ENCODE assay signal across 12 cellular contexts in genomic region chr6:37556884-37557644, GRCh38. TPM values are rescaled to one million over a fixed set of nuclear protein-coding genes. Genes with fewer than 3 reads are reported as not detected.
DNase-seq lines count a peak whose midpoint lies in the region; ATAC-seq and TF ChIP-seq lines count a peak whose summit lies in the region.
"Had no signal": no experiment of that assay in that cellular context is flagged by ENCODE, and none has a peak within 500 bp of the region (broad histone marks: within the 10 kb centered on the region; RNA-seq: fewer than 3 reads in every experiment).

No MANE protein-coding gene starts in this region.

- peaks cover 0 to 3% (median 0%) of the 10 kb centered on the region in 11 experiments; a peak in 1 of 22 replicates for H4K20me1 ChIP-seq in BLaER1 treated with 17β-estradiol and CSF1 and Interleukin-3, amounts not matched to agents 10 nM and 100 nM
- H4K20me1 ChIP-seq in IMR-90 (ENCODE audit: insufficient read depth, low read length): no peaks in the 10 kb centered on the region; the same call in 1 of the 2 replicates

- no peak for TF ChIP-seq POLR2A in IMR-90 (IDR thresholded peaks at IDR 0.05; ENCODE audit: low read depth, low read length)

- H2AK5ac ChIP-seq in IMR-90 (ENCODE audit: low read depth, low read length): peak overlapping the region; percentile 23; the same call in 1 of the 2 replicates

- no peaks in the 10 kb centered on the region for H3K79me1 ChIP-seq in IMR-90 (ENCODE audit: low read depth in 1 of 2, low read length in 2 of 2)

- H3K4me1 Mint-ChIP-seq in glutamatergic neuron (ENCODE audit: low read depth, unreplicated experiment): peaks cover 60% of the 10 kb centered on the region
- peaks cover 45% of the 10 kb centered on the region for H3K4me1 Mint-ChIP-seq in CD4-positive, alpha-beta T cell (ENCODE audit: low read depth)

- H3K36me3 Mint-ChIP-seq in glutamatergic neuron (ENCODE audit: unreplicated experiment): no peaks in the 10 kb centered on the region
- H3K36me3 Mint-ChIP-seq in CD4-positive, alpha-beta T cell (ENCODE audit: low read depth): no peaks in the 10 kb centered on the region
- H3K36me3 Mint-ChIP-seq: activated CD4-positive, alpha-beta memory T cell treated with anti-CD3 and anti-CD28 coated beads for 36 hours had no signal

- no peak overlapping the region for H3K23ac ChIP-seq in IMR-90 (ENCODE audit: low read depth, low read length)

- peaks cover 0 to 44% (median 0%) of the 10 kb centered on the region in 11 experiments; a peak in 4 of 22 replicates for H3K27me3 ChIP-seq in BLaER1 treated with 17β-estradiol and CSF1 and Interleukin-3, amounts not matched to agents 10 nM and 100 nM
- H3K27me3 ChIP-seq in IMR-90 (ENCODE audit: control insufficient read depth, insufficient read depth, low read length): peaks cover 15% of the 10 kb centered on the region
- no peaks in the 10 kb centered on the region for H3K27me3 ChIP-seq in CD4-positive, alpha-beta T cell (ENCODE audit: control insufficient read depth, insufficient read depth, low read length)

- H4K91ac ChIP-seq in IMR-90 (ENCODE audit: insufficient read depth, low read depth, low read length): peak overlapping the region; percentile 3; the same call in 1 of the 2 replicates

- H3K36me3 ChIP-seq in BLaER1 treated with 17β-estradiol and CSF1 and Interleukin-3, amounts not matched to agents 10 nM and 100 nM: no peaks in the 10 kb centered on the region
- H3K36me3 ChIP-seq in IMR-90 (ENCODE audit: control insufficient read depth, insufficient read depth, low read length): no peaks in the 10 kb centered on the region

- peaks cover 52 to 100% (median 100%) of the 10 kb centered on the region in 10 experiments for H3K4me1 ChIP-seq in BLaER1 treated with 17β-estradiol and CSF1 and Interleukin-3, amounts not matched to agents 10 nM and 100 nM
- H3K4me1 ChIP-seq in IMR-90 (ENCODE audit: control insufficient read depth, insufficient read depth, low read length): peaks cover 15% of the 10 kb centered on the region

- no peak overlapping the region for H2BK20ac ChIP-seq in IMR-90 (ENCODE audit: low read depth, low read length)

- in situ Hi-C loops in IMR-90 (cut with MboI; ENCODE audit: low sequenced_read_pairs): no loop called here

- no peak overlapping the region for H2BK5ac ChIP-seq in IMR-90 (ENCODE audit: low read depth, low read length, poor library complexity, severe bottlenecking)

- H2AK9ac ChIP-seq in IMR-90 (replicated peaks; ENCODE audit: low read depth, low read length, poor library complexity): no peak overlapping the region

- ATAC-seq in GM19452 (IDR thresholded peaks at IDR 0.05; ENCODE audit: unreplicated experiment) (peak; percentile 27), IMR-90 (ENCODE audit: low read depth) (no peak)
- ATAC-seq in CD4-positive, alpha-beta T cell (ENCODE audit: poor library complexity): no peak

- H3K4me3 Mint-ChIP-seq in glutamatergic neuron (ENCODE audit: unreplicated experiment): peak overlapping the region; percentile 26
- H3K4me3 Mint-ChIP-seq in CD4-positive, alpha-beta T cell: no peak overlapping the region
- H3K4me3 Mint-ChIP-seq: activated CD4-positive, alpha-beta memory T cell treated with anti-CD3 and anti-CD28 coated beads for 36 hours; immature natural killer cell had no signal

- no peak overlapping the region for H3K4ac ChIP-seq in IMR-90 (ENCODE audit: low read depth, low read length)

- DNase-seq in IMR-90 (no peak), glutamatergic neuron (no peak), NCI-H1092 (lab: John Stamatoyannopoulos, UW) (no peak), NCI-H69 (lab: John Stamatoyannopoulos, UW) (no peak)
- DNase-seq in CD4-positive, alpha-beta T cell: no peak
- DNase-seq in activated T-cell treated with anti-CD3 and anti-CD28 coated beads, Interleukin-2, amount 50 U/mL, for 48 hours: no peak
- DNase-seq: activated CD4-positive, alpha-beta memory T cell treated with anti-CD3 and anti-CD28 coated beads for 36 hours; effector CD4-positive, alpha-beta T cell; immature natural killer cell; NCI-H226 had no signal

- TF ChIP-seq CTCF in IMR-90 (conservative IDR thresholded peaks at IDR 0.05; ENCODE audit: low read depth, low read length) (no peak), glutamatergic neuron (IDR thresholded peaks at IDR 0.05; ENCODE audit: partially characterized antibody, unreplicated experiment) (no peak)
- no peak for TF ChIP-seq CTCF in CD4-positive, alpha-beta T cell (IDR thresholded peaks at IDR 0.05)

- peak overlapping the region; percentile 47 for H2AFZ ChIP-seq in IMR-90 (replicated peaks; ENCODE audit: low read length, poor library complexity)

- TF ChIP-seq RAD21 in IMR-90 (IDR thresholded peaks at IDR 0.05; ENCODE audit: low read length): no peak

- dilution Hi-C loops in IMR-90 (cut with HindIII; ENCODE audit: low sequenced_read_pairs, unreplicated experiment): no loop called here

- POLR2A ChIA-PET in IMR-90 (lab: Charles Lee; ENCODE audit: unreplicated experiment): no interaction called here
- POLR2A ChIA-PET in CD4-positive, alpha-beta T cell (lab: Charles Lee): no interaction called here

- CTCF ChIA-PET in IMR-90 (lab: Yijun Ruan, JAX): no interaction called here
- CTCF ChIA-PET in CD4-positive, alpha-beta T cell (lab: Charles Lee): no interaction called here

- H2BK15ac ChIP-seq in IMR-90 (ENCODE audit: low read depth, low read length): peak overlapping the region; percentile 65; the same call in 2 of the 3 replicates

- no peak overlapping the region for H4K5ac ChIP-seq in IMR-90 (ENCODE audit: low read depth, low read length)

- no TSS peak for BruUV-seq in IMR-90 (replicated peaks; lab: Mats Ljungman, UMichigan)

- H3K27ac Mint-ChIP-seq in glutamatergic neuron (ENCODE audit: unreplicated experiment): no peak overlapping the region
- no peak overlapping the region for H3K27ac Mint-ChIP-seq in CD4-positive, alpha-beta T cell
- H3K27ac Mint-ChIP-seq: activated CD4-positive, alpha-beta memory T cell treated with anti-CD3 and anti-CD28 coated beads for 36 hours had no signal

- H4K8ac ChIP-seq in IMR-90 (ENCODE audit: low read depth in 2 of 2, low read length in 2 of 2): 0 out of 4 replicates have a peak overlapping the region, but pooled peaks of 1 of the 2 experiments have one; percentile 46

- peak overlapping the region in 4 of 10 experiments; percentile 3 to 17 (median 10); a peak in 3 of 20 replicates for H3K4me3 ChIP-seq in BLaER1 treated with 17β-estradiol and CSF1 and Interleukin-3, amounts not matched to agents 10 nM and 100 nM
- no peak overlapping the region for H3K4me3 ChIP-seq in IMR-90 (ENCODE audit: insufficient read depth, low read depth, low read length)

- H2BK120ac ChIP-seq in IMR-90 (ENCODE audit: low read depth, low read length): 0 out of 2 replicates have a peak overlapping the region, but pooled peaks have one; percentile 11

- H3K27me3 Mint-ChIP-seq in glutamatergic neuron (ENCODE audit: unreplicated experiment): peaks cover 7% of the 10 kb centered on the region
- H3K27me3 Mint-ChIP-seq in CD4-positive, alpha-beta T cell: no peaks in the 10 kb centered on the region
- H3K27me3 Mint-ChIP-seq: activated CD4-positive, alpha-beta memory T cell treated with anti-CD3 and anti-CD28 coated beads for 36 hours had no signal

- H3K9me3 Mint-ChIP-seq in glutamatergic neuron (ENCODE audit: unreplicated experiment): peaks cover 5% of the 10 kb centered on the region
- H3K9me3 Mint-ChIP-seq in CD4-positive, alpha-beta T cell: no peaks in the 10 kb centered on the region
- H3K9me3 Mint-ChIP-seq: immature natural killer cell had no signal

- no peak overlapping the region for H3K18ac ChIP-seq in IMR-90 (ENCODE audit: low read depth, low read length)

- peak overlapping the region; percentile 43 to 92 (median 84) for H3K4me2 ChIP-seq in BLaER1 treated with 17β-estradiol and CSF1 and Interleukin-3, amounts not matched to agents 10 nM and 100 nM
- H3K4me2 ChIP-seq in IMR-90 (ENCODE audit: low read depth, low read length): no peak overlapping the region

- H3K27ac ChIP-seq in BLaER1 treated with 17β-estradiol and CSF1 and Interleukin-3, amounts not matched to agents 10 nM and 100 nM: peak overlapping the region in 9 of 11 experiments; percentile 24 to 74 (median 56); a peak in 16 of 22 replicates
- no peak overlapping the region for H3K27ac ChIP-seq in IMR-90 (ENCODE audit: insufficient read depth, low read length)
- H3K27ac ChIP-seq in CD4-positive, alpha-beta T cell (ENCODE audit: low read depth, low read length): no peak overlapping the region

- H3K56ac ChIP-seq in IMR-90 (ENCODE audit: extremely low read depth, insufficient read depth, low read length): no peak overlapping the region

- no peak overlapping the region for H3K14ac ChIP-seq in IMR-90 (replicated peaks; ENCODE audit: low read depth, low read length)

- H3K9me3 ChIP-seq in BLaER1 treated with 17β-estradiol and CSF1 and Interleukin-3, amounts not matched to agents 10 nM and 100 nM (replicated peaks in 1 of 11): no peaks in the 10 kb centered on the region
- H3K9me3 ChIP-seq in IMR-90 (ENCODE audit: control insufficient read depth, insufficient read depth, low read length): peaks cover 3% of the 10 kb centered on the region
- no peaks in the 10 kb centered on the region for H3K9me3 ChIP-seq in CD4-positive, alpha-beta T cell (ENCODE audit: control insufficient read depth, low read length)

- peaks cover 7% of the 10 kb centered on the region; the same call in 1 of the 2 replicates for H3K9me1 ChIP-seq in IMR-90 (ENCODE audit: insufficient read depth, low read length)

- 73% methylated on average over 12 of the region's 15 CpGs; no CpG with 5 or more reads in 1 of the 2 experiments for WGBS in IMR-90 (ENCODE audit: extremely low coverage in 2 of 2, insufficient read length in 1 of 2), 2 experiments

- intact Hi-C loops in IMR-90 (cut with micrococcal nuclease): no loop called here
- intact Hi-C loops in CD4-positive, alpha-beta T cell (cut with DNase I, micrococcal nuclease): no loop called here

- H3K9ac ChIP-seq in BLaER1 treated with 17β-estradiol and CSF1 and Interleukin-3, amounts not matched to agents 10 nM and 100 nM: peak overlapping the region in 9 of 11 experiments; percentile 2 to 66 (median 53); a peak in 15 of 22 replicates
- H3K9ac ChIP-seq in IMR-90 (ENCODE audit: low read depth, low read length): no peak overlapping the region

TF ChIP-seq in IMR-90, 13 proteins besides CTCF, POLR2A, EP300 and RAD21 (continues in another document):
- TF ChIP-seq MXI1 (IDR thresholded peaks at IDR 0.05; ENCODE audit: borderline replicate concordance, low read depth, low read length): no peak
- TF ChIP-seq RCOR1 (IDR thresholded peaks at IDR 0.05; ENCODE audit: insufficient replicate concordance, low read length): no peak
- no peak for TF ChIP-seq BHLHE40 (IDR thresholded peaks at IDR 0.05; ENCODE audit: low read depth, low read length)
- TF ChIP-seq MAZ (IDR thresholded peaks at IDR 0.05; ENCODE audit: borderline replicate concordance, low read depth, low read length): no peak
- no peak for TF ChIP-seq CEBPB (IDR thresholded peaks at IDR 0.05; ENCODE audit: low read depth, low read length)
- TF ChIP-seq NFE2L2 (IDR thresholded peaks at IDR 0.05; ENCODE audit: low read depth, low read length): no peak

RNA-seq across cellular contexts. Expression of gene CCDC167, which starts 57.4 kb away (rescaled TPM):
- total RNA-seq in IMR-90 (2012; rRNA removed) (35.8 and 59.4 TPM in 2 replicates), glutamatergic neuron (ENCODE audit: unreplicated experiment) (58.4 TPM)
- polyA plus RNA-seq in IMR-90 (2012; rRNA removed): 78.2 and 96.8 TPM in 2 replicates
- polyA plus RNA-seq in IMR-90 (2012; cell fraction: cytosol; rRNA removed): 69.5 and 225 TPM in 2 replicates
- polyA plus RNA-seq in IMR-90 (2012; cell fraction: nucleus; rRNA removed; ENCODE audit: low replicate concordance): 17.6 and 35.1 TPM in 2 replicates
- 1 to 10 TPM; 7.3 to 8.0 TPM for total RNA-seq in CD4-positive, alpha-beta T cell

Comparison
In these comparisons a context has a peak if more than half of its experiments do, and no peak if none do; other contexts are left out.
1. H3K27ac ChIP-seq: peak in BLaER1 treated with 17β-estradiol and CSF1 and Interleukin-3, amounts not matched to agents 10 nM and 100 nM (9 of 11); none in IMR-90 (single experiment) and CD4-positive, alpha-beta T cell (single experiment).